9 cellular contexts compared by ENCODE assay signal in genomic region chr11:68842427-68843051, GRCh38. TPM values are rescaled to one million over a fixed set of nuclear protein-coding genes. Genes with fewer than 3 reads are reported as not detected.
DNase-seq lines count a peak whose midpoint lies in the region; ATAC-seq, FAIRE-seq and TF ChIP-seq lines count a peak whose summit lies in the region.
"Had no signal": no experiment of that assay in that cellular context is flagged by ENCODE, and none has a peak within 500 bp of the region (broad histone marks: within the 10 kb centered on the region; RNA-seq: fewer than 3 reads in every experiment).

No MANE protein-coding gene starts in this region.

- peak overlapping the region; percentile 85 for H3K27ac Mint-ChIP-seq in activated T-helper 2 cell treated with anti-CD3 and anti-CD28 coated beads, Interferon-gamma antibody, Interleukin-2, Interleukin-4, amounts not matched to agents 10 μg/mL and 5 μg/mL and 100 μg/mL, durations not matched to agents 14 hours and 24 hours and 36 hours

- dilution Hi-C loops in keratinocyte (cut with MboI; ENCODE audit: extremely low pct_ligation_motif_present, low sequenced_read_pairs) = no loop called here

- H3K4me3 ChIP-seq in keratinocyte (ENCODE audit: control insufficient read depth in 2 of 3, extremely low read depth in 1 of 3, insufficient read depth in 2 of 3, low read depth in 1 of 3, low read length in 3 of 3) = peak overlapping the region in 2 of 3 experiments; percentile 32 to 57
- H3K4me3 ChIP-seq in testis = peak overlapping the region; percentile 76 to 85

- H3K4me3 Mint-ChIP-seq in activated T-helper 2 cell treated with anti-CD3 and anti-CD28 coated beads, Interferon-gamma antibody, Interleukin-2, Interleukin-4, amounts not matched to agents 10 μg/mL and 5 μg/mL and 100 μg/mL, durations not matched to agents 14 hours and 24 hours and 36 hours (ENCODE audit: low read depth) = peak overlapping the region; percentile 86

- peaks cover 8% of the 10 kb centered on the region for H3K27me3 ChIP-seq in keratinocyte (ENCODE audit: control insufficient read depth, extremely low read depth, insufficient read depth, low read length)
- H3K27me3 ChIP-seq in testis = no peaks in the 10 kb centered on the region

- H3K9me1 ChIP-seq in keratinocyte (ENCODE audit: control insufficient read depth, extremely low read depth, insufficient read depth, low read length) = no peaks in the 10 kb centered on the region

- intact Hi-C loops in activated T-helper 2 cell treated with anti-CD3 and anti-CD28 coated beads, Interferon-gamma antibody, Interleukin-2, Interleukin-4, amounts not matched to agents 10 μg/mL and 5 μg/mL and 100 μg/mL, durations not matched to agents 14 hours and 24 hours and 36 hours (cut with micrococcal nuclease) = loop anchor here (5.0 kb wide), 2 partner anchors 380 to 800 kb away; partner anchors contain the start of genes CCND1 and PPP6R3
- intact Hi-C loops in testis (cut with DNase I; ENCODE audit: low total_unique reads) = no loop called here

- no peak for FAIRE-seq in keratinocyte (lab: Jason Lieb, UNC)
- FAIRE-seq: A204.1 had no signal

- H3K27ac ChIP-seq in keratinocyte (ENCODE audit: control insufficient read depth, insufficient read depth, low read length) (no peak overlapping the region), testis (peak overlapping the region in 1 of 2 donors; percentile 80)

- peak overlapping the region; percentile 80 for H3K4me2 ChIP-seq in keratinocyte (ENCODE audit: control insufficient read depth, extremely low read depth, insufficient read depth, low read depth, low read length)

- 16 to 33% methylated on average over 18 to 25 of the region's 25 CpGs for WGBS in testis, 2 donors

- H3K36me3 Mint-ChIP-seq in activated T-helper 2 cell treated with anti-CD3 and anti-CD28 coated beads, Interferon-gamma antibody, Interleukin-2, Interleukin-4, amounts not matched to agents 10 μg/mL and 5 μg/mL and 100 μg/mL, durations not matched to agents 14 hours and 24 hours and 36 hours (ENCODE audit: low read depth) = peaks cover 3% of the 10 kb centered on the region

- no peak overlapping the region for H2AFZ ChIP-seq in keratinocyte (ENCODE audit: control insufficient read depth, low read length)

- no peak for ATAC-seq in GM21526 (IDR thresholded peaks at IDR 0.05; ENCODE audit: low FRiP score, unreplicated experiment)

- H3K9me3 ChIP-seq in keratinocyte (ENCODE audit: control insufficient read depth, low read depth, low read length) = no peaks in the 10 kb centered on the region
- no peaks in the 10 kb centered on the region for H3K9me3 ChIP-seq in testis

- no peaks in the 10 kb centered on the region for H4K20me1 ChIP-seq in keratinocyte (ENCODE audit: control insufficient read depth, extremely low read depth, insufficient read depth, low read length)

- peaks cover 12% of the 10 kb centered on the region for H3K27me3 Mint-ChIP-seq in activated T-helper 2 cell treated with anti-CD3 and anti-CD28 coated beads, Interferon-gamma antibody, Interleukin-2, Interleukin-4, amounts not matched to agents 10 μg/mL and 5 μg/mL and 100 μg/mL, durations not matched to agents 14 hours and 24 hours and 36 hours (ENCODE audit: low read depth)

- H3K9me3 Mint-ChIP-seq in activated T-helper 2 cell treated with anti-CD3 and anti-CD28 coated beads, Interferon-gamma antibody, Interleukin-2, Interleukin-4, amounts not matched to agents 10 μg/mL and 5 μg/mL and 100 μg/mL, durations not matched to agents 14 hours and 24 hours and 36 hours = no peaks in the 10 kb centered on the region

- DNase-seq in activated CD4-positive, alpha-beta T cell treated with anti-CD3 and anti-CD28 coated beads for 48 hours = peak; percentile 8
- DNase-seq in activated CD4-positive, alpha-beta T cell treated with anti-CD3 and anti-CD28 coated beads, Interleukin-2, amount 50 U/mL, for 4 hours = no peak
- DNase-seq in activated T-helper 2 cell treated with anti-CD3 and anti-CD28 coated beads, Interferon-gamma antibody, Interleukin-2, Interleukin-4, amounts not matched to agents 10 μg/mL and 5 μg/mL and 100 μg/mL, durations not matched to agents 14 hours and 24 hours and 36 hours (ENCODE audit: low spot score) = no peak
- DNase-seq in keratinocyte (ENCODE audit: low read depth, low spot score) = no peak
- DNase-seq in testis = no peak
- no peak for DNase-seq in DMS153 (lab: John Stamatoyannopoulos, UW)
- DNase-seq in T1000 (lab: John Stamatoyannopoulos, UW) = no peak

- H3K79me2 ChIP-seq in keratinocyte (ENCODE audit: control insufficient read depth, insufficient read depth, low read length) = peaks cover 6% of the 10 kb centered on the region

- no peak overlapping the region for H3K9ac ChIP-seq in keratinocyte (ENCODE audit: control insufficient read depth, extremely low read depth, insufficient read depth, low read length)

- H3K4me1 ChIP-seq in keratinocyte (ENCODE audit: control insufficient read depth, extremely low read depth, insufficient read depth, low read length) (peaks cover 35% of the 10 kb centered on the region), testis (peaks cover 50% of the 10 kb centered on the region)

- no peak for TF ChIP-seq POLR2A in testis (IDR thresholded peaks at IDR 0.05)

- peaks cover 41% of the 10 kb centered on the region for H3K4me1 Mint-ChIP-seq in activated T-helper 2 cell treated with anti-CD3 and anti-CD28 coated beads, Interferon-gamma antibody, Interleukin-2, Interleukin-4, amounts not matched to agents 10 μg/mL and 5 μg/mL and 100 μg/mL, durations not matched to agents 14 hours and 24 hours and 36 hours (ENCODE audit: low read depth)

- H3K36me3 ChIP-seq in keratinocyte (ENCODE audit: control insufficient read depth in 2 of 2, extremely low read depth in 1 of 2, insufficient read depth in 2 of 2, low read length in 2 of 2) (no peaks in the 10 kb centered on the region), testis (ENCODE audit: low read depth, missing control alignments) (no peaks in the 10 kb centered on the region)

- TF ChIP-seq CTCF in keratinocyte (optimal IDR thresholded peaks at IDR 0.05 in 1 of 3, IDR thresholded peaks at IDR 0.05 in 1 of 3, conservative IDR thresholded peaks at IDR 0.05 in 1 of 3; ENCODE audit: extremely low read depth in 1 of 3, insufficient read depth in 2 of 3, low read length in 3 of 3) (no peak), testis (IDR thresholded peaks at IDR 0.05) (no peak)

RNA-seq across cellular contexts. Expression of gene CPT1A, which starts 0.8 kb away (rescaled TPM):
- 45.5 and 46.6 TPM in 2 replicates for total RNA-seq in activated T-helper 2 cell treated with anti-CD3 and anti-CD28 coated beads, Interferon-gamma antibody, Interleukin-2, Interleukin-4, amounts not matched to agents 10 μg/mL and 5 μg/mL and 100 μg/mL, durations not matched to agents 14 hours and 24 hours and 36 hours
- polyA plus RNA-seq in keratinocyte (12.0 to 25.5 TPM (median 12.9 TPM) in 3 replicates), testis (ENCODE audit: insufficient read depth, low read depth, low replicate concordance) (39.2 TPM)
- polyA plus RNA-seq in keratinocyte (2011; ENCODE audit: low read depth) = 17.0 TPM
- polyA plus RNA-seq in keratinocyte (2011; cell fraction: cytosol; rRNA removed) = 10.7 and 11.6 TPM in 2 replicates
- polyA plus RNA-seq in keratinocyte (2011; cell fraction: nucleus; rRNA removed) = 35.0 and 37.1 TPM in 2 replicates
- 13.3 and 25.6 TPM in 2 replicates for polyA plus RNA-seq in keratinocyte (2012; ENCODE audit: low replicate concordance)
- polyA minus RNA-seq in keratinocyte = 36.9 to 65.1 TPM (median 42.2 TPM) in 3 replicates
- polyA minus RNA-seq in keratinocyte (2011; cell fraction: cytosol; rRNA and poly(A)+ RNA removed) = 33.8 TPM
- 70.4 and 95.8 TPM in 2 replicates for polyA minus RNA-seq in keratinocyte (2011; cell fraction: nucleus; rRNA and poly(A)+ RNA removed)
- total RNA-seq in testis = 10 to 100 TPM; 49.1 to 58.5 TPM
